Comparison of ENCODE assay signal across 1 cellular context in the genomic region with DNA sequence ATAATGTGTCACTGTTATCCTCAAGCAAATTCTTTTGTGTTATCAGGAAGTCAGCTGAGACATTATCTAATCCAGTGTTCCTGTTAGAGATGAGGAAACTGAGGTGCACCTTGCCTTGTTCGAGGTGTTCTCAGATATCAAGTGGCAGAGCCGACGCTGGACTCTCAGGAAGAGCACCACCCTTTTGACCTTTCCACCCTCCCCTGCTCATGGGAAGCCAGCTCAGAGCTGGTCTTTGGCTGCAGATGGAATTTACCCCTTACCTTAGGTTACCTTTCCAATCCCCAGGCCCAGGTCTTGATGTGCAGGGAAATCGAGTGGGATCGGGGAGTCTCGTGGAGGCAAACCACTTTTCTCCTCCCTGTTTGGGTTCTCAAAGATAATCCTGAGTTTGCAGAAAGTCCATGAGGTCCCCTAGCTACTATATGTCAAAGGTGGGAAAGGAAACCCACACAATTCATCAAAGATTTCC.
TF ChIP-seq lines count a peak whose summit lies in the region.

No MANE protein-coding gene starts in this region.

TF ChIP-seq in HepG2, 621 proteins besides CTCF, POLR2A, EP300 and RAD21 (continued from another document):
- TF ChIP-seq ZNF704 (CRISPR knock-in tag; IDR thresholded peaks at IDR 0.05; ENCODE audit: borderline replicate concordance) = no peak
